ENCODE assay signal across 25 cellular contexts in the genomic region with DNA sequence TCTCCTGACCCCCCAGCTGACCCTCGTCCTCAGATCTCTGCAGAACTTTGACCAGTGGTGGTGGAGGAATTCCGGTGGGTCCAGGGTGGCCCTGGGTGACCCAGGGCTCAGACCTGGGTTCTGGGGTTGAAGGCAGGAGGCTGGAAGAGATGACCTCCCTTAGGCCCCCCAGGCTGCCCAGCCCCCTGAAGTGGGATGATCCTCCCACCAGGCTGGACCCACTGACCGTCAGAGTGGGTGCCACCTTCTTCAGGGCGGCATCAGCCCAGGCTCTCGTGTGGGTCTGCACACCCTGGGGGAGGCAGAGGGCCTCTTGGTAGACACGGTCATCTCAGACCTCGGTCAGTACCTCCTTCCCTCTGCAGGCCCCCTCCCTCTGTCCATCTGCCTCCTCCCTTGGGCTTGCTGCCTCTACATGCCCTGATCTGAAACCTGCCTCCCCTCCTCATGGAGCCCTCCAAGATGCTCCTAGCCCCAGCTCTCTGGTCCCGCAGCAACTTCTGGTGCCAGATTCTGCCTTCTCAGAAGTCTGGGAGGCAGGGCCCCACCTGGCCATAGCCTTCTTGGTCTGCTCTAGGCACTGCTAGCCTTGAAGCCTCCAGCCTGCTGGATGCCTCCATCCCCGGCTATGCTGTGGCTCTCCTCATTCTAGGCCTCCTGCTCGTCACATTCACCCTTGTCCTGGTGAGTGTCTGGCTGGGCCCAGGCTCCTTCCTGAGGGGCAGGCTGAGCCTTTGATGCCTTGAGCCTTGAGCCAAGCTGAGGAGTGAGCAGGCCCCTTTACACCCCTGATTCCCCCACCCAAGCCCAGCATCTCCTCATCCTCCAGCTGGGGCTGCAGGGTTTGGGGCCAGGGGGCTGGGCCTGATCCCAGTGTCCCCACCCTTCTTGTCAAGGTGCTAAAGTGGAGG. TPM values are rescaled to one million over a fixed set of nuclear protein-coding genes. Genes with fewer than 3 reads are reported as not detected.
"Had no signal": no experiment of that assay in that cellular context is flagged by ENCODE, and none has a peak within 500 bp of the region (broad histone marks: within the 10 kb centered on the region; RNA-seq: fewer than 3 reads in every experiment).

No MANE protein-coding gene starts in this region.

- H3K27ac Mint-ChIP-seq: memory B cell; progenitor cell of endocrine pancreas; stimulated activated memory B cell treated with anti-CD40 and anti-IgM and Interleukin-4, amounts not matched to agents 10 μg/mL and 1 μg/mL and 100 μg/mL, for 72 hours had no signal

- ATAC-seq: gastrocnemius medialis; naive thymus-derived CD4-positive, alpha-beta T cell; pancreas; right lobe of liver; stimulated activated memory B cell treated with anti-CD40 and anti-IgM and Interleukin-4, amounts not matched to agents 10 μg/mL and 1 μg/mL and 100 μg/mL, for 72 hours; stimulated activated naive CD8-positive, alpha-beta T cell treated with anti-CD3 and anti-CD28 coated beads, Interleukin-15, Interleukin-2, amounts not matched to agents 100 U/mL and 50 U/mL, for 24 hours had no signal

- H3K9me3 ChIP-seq: gastrocnemius medialis, neutrophil, pancreas, right lobe of liver, testis, tibial artery, upper lobe of left lung had no signal

- H3K4me3 Mint-ChIP-seq: endodermal cell; memory B cell; naive thymus-derived CD4-positive, alpha-beta T cell; stimulated activated memory B cell treated with anti-CD40 and anti-IgM and Interleukin-4, amounts not matched to agents 10 μg/mL and 1 μg/mL and 100 μg/mL, for 72 hours had no signal

- H3K36me3 ChIP-seq: gastrocnemius medialis, neutrophil, pancreas, right lobe of liver, tibial artery, upper lobe of left lung had no signal

- H3K36me3 Mint-ChIP-seq: memory B cell; naive thymus-derived CD4-positive, alpha-beta T cell; stimulated activated memory B cell treated with anti-CD40 and anti-IgM and Interleukin-4, amounts not matched to agents 10 μg/mL and 1 μg/mL and 100 μg/mL, for 72 hours had no signal

- H3K27me3 Mint-ChIP-seq: progenitor cell of endocrine pancreas; stimulated activated memory B cell treated with anti-CD40 and anti-IgM and Interleukin-4, amounts not matched to agents 10 μg/mL and 1 μg/mL and 100 μg/mL, for 72 hours had no signal

- H3K9me3 Mint-ChIP-seq: endodermal cell; memory B cell; naive thymus-derived CD4-positive, alpha-beta T cell; nephron; stimulated activated memory B cell treated with anti-CD40 and anti-IgM and Interleukin-4, amounts not matched to agents 10 μg/mL and 1 μg/mL and 100 μg/mL, for 72 hours had no signal

- H3K27me3 ChIP-seq: gastrocnemius medialis, neutrophil, pancreas, right lobe of liver, testis, tibial artery, upper lobe of left lung had no signal

- H3K4me3 ChIP-seq: gastrocnemius medialis, lung, pancreas, right lobe of liver, testis, tibial artery, upper lobe of left lung had no signal

- H3K27ac ChIP-seq: epithelial cell of prostate, gastrocnemius medialis, neutrophil, pancreas, right lobe of liver, testis, tibial artery, upper lobe of left lung had no signal

- DNase-seq: effector CD8-positive, alpha-beta T cell; endodermal cell; foreskin fibroblast; gastrocnemius medialis; left ventricle myocardium superior; midbrain; naive thymus-derived CD4-positive, alpha-beta T cell; pancreas; small intestine; stimulated activated CD4-positive, alpha-beta T cell treated with anti-CD3 and anti-CD28 coated beads, Interleukin-12 subunit alpha, Interleukin-12 subunit beta, amount 100 ng/mL, for 4 hours; stimulated activated CD4-positive, alpha-beta T cell treated with anti-CD3 and anti-CD28 coated beads, Interleukin-1b, Interleukin-23, amount 100 ng/mL, for 48 hours; stimulated activated CD4-positive, alpha-beta T cell treated with anti-CD3 and anti-CD28 coated beads, Interleukin-4, amount 100 ng/mL, for 1 hour; stimulated activated naive CD8-positive, alpha-beta T cell treated with anti-CD3 and anti-CD28 coated beads, Interleukin-15, Interleukin-2, amounts not matched to agents 100 U/mL and 50 U/mL, for 24 hours; substantia nigra; testis; upper lobe of left lung had no signal

RNA-seq across cellular contexts. Expression of a gene that starts 49.1 kb away (rescaled TPM):
- total RNA-seq: naive thymus-derived CD4-positive, alpha-beta T cell had no signal
- polyA plus RNA-seq: naive thymus-derived CD4-positive, alpha-beta T cell had no signal
